ENCODE assay signal across 7 cellular contexts in genomic region chr2:115481842-115482241, GRCh38.
"Had no signal": no experiment of that assay in that cellular context is flagged by ENCODE, and none has a peak within 500 bp of the region (broad histone marks: within the 10 kb centered on the region; RNA-seq: fewer than 3 reads in every experiment).

No MANE protein-coding gene starts in this region.

- ATAC-seq: GM23338 had no signal

- H2AFZ ChIP-seq: GM23338 had no signal

- DNase-seq: H9, HCEC 1CT, IMR-90 had no signal

- H3K4me2 ChIP-seq: GM23338 had no signal

- H3K4me3 ChIP-seq: GM23338 had no signal

- FAIRE-seq: H1, H54, HTR-8/SVneo had no signal
